12 cellular contexts compared by ENCODE assay signal in the genomic region with DNA sequence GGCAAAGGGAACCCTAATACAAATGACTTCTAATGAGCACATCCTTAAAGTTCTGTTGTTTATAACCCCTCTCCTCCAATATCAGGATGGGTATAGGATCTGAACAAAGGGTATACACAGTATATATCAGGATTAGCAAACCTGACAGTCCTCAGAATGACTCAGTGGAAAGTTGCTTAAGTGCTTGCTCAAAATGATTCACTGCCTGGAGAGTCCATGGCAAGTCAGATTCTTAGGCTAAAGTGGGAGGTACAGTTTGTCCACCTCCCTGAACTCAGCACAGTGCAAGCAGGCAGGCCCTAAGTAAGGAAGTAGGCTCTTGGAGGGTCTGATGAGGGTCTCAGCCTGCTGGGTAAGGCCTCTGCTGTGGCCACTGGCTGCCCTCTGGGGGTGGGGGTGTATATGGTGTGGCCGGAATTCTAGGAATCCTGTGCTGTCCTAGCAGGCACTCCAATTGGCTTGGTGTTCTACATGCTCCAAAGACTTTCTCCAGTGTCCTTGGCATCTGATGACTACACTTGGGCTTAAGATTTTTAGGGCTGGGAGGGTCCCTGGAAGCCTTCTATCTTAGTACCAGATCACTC. TPM values are rescaled to one million over a fixed set of nuclear protein-coding genes. Genes with fewer than 3 reads are reported as not detected.
DNase-seq lines count a peak whose midpoint lies in the region; ATAC-seq and TF ChIP-seq lines count a peak whose summit lies in the region.
"Had no signal": no experiment of that assay in that cellular context is flagged by ENCODE, and none has a peak within 500 bp of the region (broad histone marks: within the 10 kb centered on the region; RNA-seq: fewer than 3 reads in every experiment).

No MANE protein-coding gene starts in this region.

- WGBS in hepatocyte (ENCODE audit: low lambda C conversion rate, missing lambda C conversion rate) = 75% methylated on average over 1 of the region's 1 CpG

- H3K4me1 Mint-ChIP-seq in stimulated activated naive CD8-positive, alpha-beta T cell treated with anti-CD3 and anti-CD28 coated beads, Interleukin-15, amount 100 ng/mL, for 72 hours = no peaks in the 10 kb centered on the region
- H3K4me1 Mint-ChIP-seq: activated naive CD8-positive, alpha-beta T cell treated with anti-CD3 and anti-CD28 coated beads, Interleukin-2, amount 10 ng/mL, durations not matched to agents 7 days and 5 days had no signal

- H3K27me3 ChIP-seq in hepatocyte = no peaks in the 10 kb centered on the region

- no peak overlapping the region for H3K27ac ChIP-seq in hepatocyte

- no peaks in the 10 kb centered on the region for H3K4me1 ChIP-seq in hepatocyte (ENCODE audit: insufficient read depth)

- H3K27ac Mint-ChIP-seq in stimulated activated naive CD8-positive, alpha-beta T cell treated with anti-CD3 and anti-CD28 coated beads, Interleukin-15, amount 100 ng/mL, for 72 hours = no peak overlapping the region
- H3K27ac Mint-ChIP-seq: activated naive CD8-positive, alpha-beta T cell treated with anti-CD3 and anti-CD28 coated beads, Interleukin-2, amount 10 ng/mL, durations not matched to agents 7 days and 5 days had no signal

- no peaks in the 10 kb centered on the region for H3K9me3 Mint-ChIP-seq in stimulated activated naive CD8-positive, alpha-beta T cell treated with anti-CD3 and anti-CD28 coated beads, Interleukin-15, amount 100 ng/mL, for 72 hours
- H3K9me3 Mint-ChIP-seq: activated naive CD8-positive, alpha-beta T cell treated with anti-CD3 and anti-CD28 coated beads, Interleukin-2, amount 10 ng/mL, durations not matched to agents 7 days and 5 days had no signal

- ATAC-seq in stimulated activated naive CD8-positive, alpha-beta T cell treated with anti-CD3 and anti-CD28 coated beads, Interleukin-15, amount 100 ng/mL, for 72 hours = peak; percentile 23
- no peak for ATAC-seq in stimulated activated naive CD8-positive, alpha-beta T cell treated with anti-CD3 and anti-CD28 coated beads, Interleukin-15, Interleukin-2, amounts not matched to agents 100 U/mL and 50 U/mL, for 24 hours
- ATAC-seq in GM21515 (IDR thresholded peaks at IDR 0.05; ENCODE audit: unreplicated experiment) (no peak), Right ventricle myocardium inferior (no peak)
- ATAC-seq: Panc1 had no signal

- no peaks in the 10 kb centered on the region for H3K79me2 ChIP-seq in hepatocyte

- no peak for DNase-seq in stimulated activated naive CD8-positive, alpha-beta T cell treated with anti-CD3 and anti-CD28 coated beads, Interleukin-15, amount 100 ng/mL, for 72 hours
- DNase-seq in stimulated activated naive CD8-positive, alpha-beta T cell treated with anti-CD3 and anti-CD28 coated beads, Interleukin-15, Interleukin-2, amounts not matched to agents 100 U/mL and 50 U/mL, for 24 hours = no peak
- DNase-seq in astrocyte of the hippocampus (ENCODE audit: low read depth, low spot score) = peak; percentile 58
- DNase-seq in hepatocyte (ENCODE audit: low spot score) = peak; percentile 8
- DNase-seq in NCI-H1092 (lab: John Stamatoyannopoulos, UW) = no peak
- no peak for DNase-seq in Right ventricle myocardium inferior (ENCODE audit: missing footprints)
- DNase-seq in NCI-H510A treated with DMSO at 0.1 percent for 48 hours (lab: John Stamatoyannopoulos, UW) = no peak
- DNase-seq: activated naive CD8-positive, alpha-beta T cell treated with anti-CD3 and anti-CD28 coated beads, Interleukin-2, amount 10 ng/mL, durations not matched to agents 7 days and 5 days; Kasumi-1; T1000 had no signal

- no peak overlapping the region for H3K4me2 ChIP-seq in hepatocyte

- no peaks in the 10 kb centered on the region for H3K36me3 ChIP-seq in hepatocyte (replicated peaks; ENCODE audit: insufficient read depth, low read depth)

- no peaks in the 10 kb centered on the region for H3K27me3 Mint-ChIP-seq in stimulated activated naive CD8-positive, alpha-beta T cell treated with anti-CD3 and anti-CD28 coated beads, Interleukin-15, amount 100 ng/mL, for 72 hours
- H3K27me3 Mint-ChIP-seq: activated naive CD8-positive, alpha-beta T cell treated with anti-CD3 and anti-CD28 coated beads, Interleukin-2, amount 10 ng/mL, durations not matched to agents 7 days and 5 days had no signal

- H3K9me3 ChIP-seq in hepatocyte (ENCODE audit: low read depth) = no peaks in the 10 kb centered on the region

- H3K9me2 ChIP-seq in hepatocyte (replicated peaks; ENCODE audit: insufficient read depth) = no peaks in the 10 kb centered on the region

- no peak overlapping the region for H3K4me3 Mint-ChIP-seq in stimulated activated naive CD8-positive, alpha-beta T cell treated with anti-CD3 and anti-CD28 coated beads, Interleukin-15, amount 100 ng/mL, for 72 hours
- H3K4me3 Mint-ChIP-seq: activated naive CD8-positive, alpha-beta T cell treated with anti-CD3 and anti-CD28 coated beads, Interleukin-2, amount 10 ng/mL, durations not matched to agents 7 days and 5 days had no signal

- no peak overlapping the region for H2AFZ ChIP-seq in hepatocyte

- no peak for TF ChIP-seq CTCF in hepatocyte (IDR thresholded peaks at IDR 0.05; ENCODE audit: poor library complexity)

- H3K4me3 ChIP-seq in hepatocyte = no peak overlapping the region

- H4K20me1 ChIP-seq in hepatocyte (ENCODE audit: insufficient read depth, poor library complexity, severe bottlenecking) = no peaks in the 10 kb centered on the region

- intact Hi-C loops in Right ventricle myocardium inferior (cut with DNase I) = no loop called here

RNA-seq across cellular contexts. Expression of a gene that starts 54.3 kb away (rescaled TPM):
- total RNA-seq in hepatocyte (1.6 and 2.1 TPM in 2 replicates), Right ventricle myocardium inferior (3.2 TPM)
- polyA plus RNA-seq in hepatocyte = 0.56 and 0.82 TPM in 2 replicates
- total RNA-seq: activated naive CD8-positive, alpha-beta T cell treated with anti-CD3 and anti-CD28 coated beads, Interleukin-2, amount 10 ng/mL, durations not matched to agents 7 days and 5 days had no signal

Comparison
In these comparisons a context has a peak if more than half of its experiments do, and no peak if none do; other contexts are left out.
1. DNase-seq: peak in astrocyte of the hippocampus (single experiment) and hepatocyte (single experiment); none in stimulated activated naive CD8-positive, alpha-beta T cell treated with anti-CD3 and anti-CD28 coated beads, Interleukin-15, amount 100 ng/mL, for 72 hours (0 of 2), stimulated activated naive CD8-positive, alpha-beta T cell treated with anti-CD3 and anti-CD28 coated beads, Interleukin-15, Interleukin-2, amounts not matched to agents 100 U/mL and 50 U/mL, for 24 hours (single experiment), NCI-H1092 (single experiment), Right ventricle myocardium inferior (single experiment) and NCI-H510A treated with DMSO at 0.1 percent for 48 hours (single experiment).